ENCODE assay signal across 8 cellular contexts in genomic region chr6:97669191-97669651, GRCh38.
A peak's percentile ranks its signal among the peaks of the same experiment; 100 is the strongest.
DNase-seq lines count a peak whose midpoint lies in the region; ATAC-seq and TF ChIP-seq lines count a peak whose summit lies in the region.

No MANE protein-coding gene starts in this region.

- TF ChIP-seq CTCF in upper lobe of right lung (IDR thresholded peaks at IDR 0.05): no peak

- ATAC-seq in GM19328 (IDR thresholded peaks at IDR 0.05; ENCODE audit: unreplicated experiment) (peak; percentile 100), HG03175 (IDR thresholded peaks at IDR 0.05; ENCODE audit: unreplicated experiment) (peak; percentile 99), upper lobe of right lung (peak; percentile 33)

- H3K9ac ChIP-seq in adipocyte (ENCODE audit: low read length): no peak overlapping the region

- H3K9me3 ChIP-seq in adipocyte (ENCODE audit: control insufficient read depth, low read length) (no peaks in the 10 kb centered on the region), upper lobe of right lung (no peaks in the 10 kb centered on the region)

- H3K27me3 ChIP-seq in adipocyte (replicated peaks; ENCODE audit: control insufficient read depth, insufficient read depth, low read length) (no peaks in the 10 kb centered on the region), upper lobe of right lung (no peaks in the 10 kb centered on the region)

- H3K27ac ChIP-seq in upper lobe of right lung: no peak overlapping the region

- peaks cover 7% of the 10 kb centered on the region for H3K4me1 ChIP-seq in adipocyte (ENCODE audit: control insufficient read depth, insufficient read depth, low read length)
- H3K4me1 ChIP-seq in upper lobe of right lung: no peaks in the 10 kb centered on the region

- intact Hi-C loops in upper lobe of right lung (cut with DNase I): no loop called here
- intact Hi-C loops in posterior vena cava (cut with DNase I): no loop called here

- DNase-seq in DMS53 (lab: John Stamatoyannopoulos, UW) (peak; percentile 64), adipocyte (ENCODE audit: low read depth) (peak; percentile 0), kidney tubule cell (ENCODE audit: low spot score) (peak; percentile 26), upper lobe of right lung (no peak), mucosa of gallbladder (ENCODE audit: low spot score) (no peak), posterior vena cava (ENCODE audit: low spot score) (no peak)

- H3K4me3 ChIP-seq in adipocyte (ENCODE audit: low read length) (peak overlapping the region; percentile 82), upper lobe of right lung (no peak overlapping the region)

- no peaks in the 10 kb centered on the region for H3K36me3 ChIP-seq in adipocyte (ENCODE audit: control insufficient read depth, insufficient read depth, low read length, severe bottlenecking)
- no peaks in the 10 kb centered on the region for H3K36me3 ChIP-seq in upper lobe of right lung

Comparison
In these comparisons a context has a peak if more than half of its experiments do, and no peak if none do; other contexts are left out.
1. DNase-seq: peak in DMS53 (single experiment), adipocyte (single experiment) and kidney tubule cell (single experiment); none in upper lobe of right lung (single experiment), mucosa of gallbladder (single experiment) and posterior vena cava (single experiment).
2. ATAC-seq: peak in every context shown above with its lines; median percentile 100 in GM19328; 99 in HG03175; 33 in upper lobe of right lung.